ENCODE assay signal across 35 cellular contexts in genomic region chr5:6567835-6568234, GRCh38.
"Had no signal": no experiment of that assay in that cellular context is flagged by ENCODE, and none has a peak within 500 bp of the region (broad histone marks: within the 10 kb centered on the region; RNA-seq: fewer than 3 reads in every experiment).

No MANE protein-coding gene starts in this region.

- H3K27me3 ChIP-seq: adrenal gland, body of pancreas, brain microvascular endothelial cell had no signal

- H3K4me1 Mint-ChIP-seq: activated B cell treated with CpG ODN at 0.5 μM for 24 hours; activated CD4-positive, alpha-beta T cell treated with anti-CD3 and anti-CD28 coated beads, Interleukin-2, amount 10 ng/mL, durations not matched to agents 24 days and 14 days; activated CD8-positive, alpha-beta memory T cell treated with anti-CD3 and anti-CD28 coated beads, Interleukin-2, amount 10 ng/mL, durations not matched to agents 7 days and 5 days; activated naive CD8-positive, alpha-beta T cell treated with anti-CD3 and anti-CD28 coated beads for 36 hours; activated T-helper 17 cell treated with anti-CD3 and anti-CD28 coated beads, Interleukin-2, amount 50 U/mL, for 72 hours had no signal

- ATAC-seq: activated CD8-positive, alpha-beta memory T cell treated with anti-CD3 and anti-CD28 coated beads, Interleukin-2, amount 10 ng/mL, durations not matched to agents 7 days and 5 days; activated CD8-positive, alpha-beta T cell treated with anti-CD3 and anti-CD28 coated beads for 36 hours; activated naive CD4-positive, alpha-beta T cell treated with anti-CD3 and anti-CD28 coated beads, Interleukin-2, amount 50 U/mL, for 72 hours; activated T-cell treated with anti-CD3 and anti-CD28 coated beads, Interleukin-2, amount 50 U/mL, for 4 hours; activated T-cell treated with anti-CD3 and anti-CD28 coated beads, Interleukin-2, amount 50 U/mL, for 72 hours; activated T-helper 17 cell treated with anti-CD3 and anti-CD28 coated beads, Interleukin-2, amount 50 U/mL, for 72 hours; body of pancreas had no signal

- H3K9me3 Mint-ChIP-seq: activated B cell treated with CpG ODN at 0.5 μM for 24 hours; activated CD4-positive, alpha-beta memory T cell treated with anti-CD3 and anti-CD28 coated beads for 36 hours; activated CD4-positive, alpha-beta T cell treated with anti-CD3 and anti-CD28 coated beads, Interleukin-2, amount 10 ng/mL, durations not matched to agents 24 days and 14 days; activated CD8-positive, alpha-beta T cell treated with anti-CD3 and anti-CD28 coated beads for 36 hours; activated naive CD4-positive, alpha-beta T cell treated with anti-CD3 and anti-CD28 coated beads for 36 hours; activated naive CD4-positive, alpha-beta T cell treated with anti-CD3 and anti-CD28 coated beads, Interleukin-2, amount 50 U/mL, for 72 hours; activated naive CD8-positive, alpha-beta T cell treated with anti-CD3 and anti-CD28 coated beads for 36 hours; activated T-cell treated with anti-CD3 and anti-CD28 coated beads, Interleukin-2, amount 50 U/mL, for 4 hours; activated T-cell treated with anti-CD3 and anti-CD28 coated beads, Interleukin-2, amount 50 U/mL, for 72 hours; activated T-helper 1 cell treated with anti-CD3 and anti-CD28 coated beads, Interleukin-12 subunit alpha, Interleukin-12 subunit beta, Interleukin-2, Interleukin-4 antibody, amounts not matched to agents 30 ng/mL and 10 ng/mL and 1 ng/mL, durations not matched to agents 14 hours and 24 hours and 36 hours; activated T-helper 17 cell treated with anti-CD3 and anti-CD28 coated beads, Interleukin-2, amount 50 U/mL, for 72 hours; T-helper 1 cell treated with Interleukin-12 subunit alpha and Interleukin-12 subunit beta and Interleukin-4 antibody, amounts not matched to agents 30 μg/mL and 1 μg/mL, for 36 hours; T-helper 2 cell treated with Interferon-gamma antibody and Interleukin-4, amounts not matched to agents 5 μg/mL and 100 μg/mL, for 36 hours had no signal

- H3K27ac Mint-ChIP-seq: activated B cell treated with CpG ODN at 0.5 μM for 24 hours; activated CD4-positive, alpha-beta memory T cell treated with anti-CD3 and anti-CD28 coated beads for 36 hours; activated CD4-positive, alpha-beta T cell treated with anti-CD3 and anti-CD28 coated beads, Interleukin-2, amount 10 ng/mL, durations not matched to agents 24 days and 14 days; activated CD8-positive, alpha-beta memory T cell treated with anti-CD3 and anti-CD28 coated beads, Interleukin-2, amount 10 ng/mL, durations not matched to agents 7 days and 5 days; activated CD8-positive, alpha-beta T cell treated with anti-CD3 and anti-CD28 coated beads for 36 hours; activated naive CD4-positive, alpha-beta T cell treated with anti-CD3 and anti-CD28 coated beads for 36 hours; activated naive CD4-positive, alpha-beta T cell treated with anti-CD3 and anti-CD28 coated beads, Interleukin-2, amount 50 U/mL, for 72 hours; activated naive CD8-positive, alpha-beta T cell treated with anti-CD3 and anti-CD28 coated beads for 36 hours; activated T-cell treated with anti-CD3 and anti-CD28 coated beads, Interleukin-2, amount 50 U/mL, for 72 hours; activated T-helper 1 cell treated with anti-CD3 and anti-CD28 coated beads, Interleukin-12 subunit alpha, Interleukin-12 subunit beta, Interleukin-2, Interleukin-4 antibody, amounts not matched to agents 30 ng/mL and 10 ng/mL and 1 ng/mL, durations not matched to agents 14 hours and 24 hours and 36 hours; activated T-helper 17 cell treated with anti-CD3 and anti-CD28 coated beads, Interleukin-2, amount 50 U/mL, for 72 hours; T-helper 1 cell treated with Interleukin-12 subunit alpha and Interleukin-12 subunit beta and Interleukin-4 antibody, amounts not matched to agents 30 μg/mL and 1 μg/mL, for 36 hours; T-helper 2 cell treated with Interferon-gamma antibody and Interleukin-4, amounts not matched to agents 5 μg/mL and 100 μg/mL, for 36 hours had no signal

- DNase-seq: activated B cell treated with CpG ODN at 0.5 μM for 24 hours; activated CD4-positive, alpha-beta memory T cell treated with anti-CD3 and anti-CD28 coated beads for 36 hours; activated CD4-positive, alpha-beta T cell treated with anti-CD3 and anti-CD28 coated beads for 4 hours; activated CD4-positive, alpha-beta T cell treated with anti-CD3 and anti-CD28 coated beads, Interleukin-2, amount 10 ng/mL, durations not matched to agents 24 days and 14 days; activated CD4-positive, alpha-beta T cell treated with anti-CD3 and anti-CD28 coated beads, Interleukin-2, amount 50 U/mL, for 1 hour; activated CD4-positive, alpha-beta T cell treated with anti-CD3 and anti-CD28 coated beads, Interleukin-2, amount 50 U/mL, for 4 hours; activated CD4-positive, CD25-positive, alpha-beta regulatory T cell treated with anti-CD3 and anti-CD28 coated beads, Interleukin-2, amount 50 U/mL, for 72 hours; activated CD8-positive, alpha-beta T cell treated with anti-CD3 and anti-CD28 coated beads for 36 hours; activated gamma-delta T cell treated with Interleukin-2 at 50 U/mL for 16 hours; activated naive CD4-positive, alpha-beta T cell; activated naive CD4-positive, alpha-beta T cell treated with anti-CD3 and anti-CD28 coated beads for 36 hours; activated naive CD4-positive, alpha-beta T cell treated with anti-CD3 and anti-CD28 coated beads, Interleukin-2, amount 50 U/mL, for 16 hours; activated naive CD8-positive, alpha-beta T cell treated with anti-CD3 and anti-CD28 coated beads for 36 hours; activated T-cell treated with anti-CD3 and anti-CD28 coated beads for 4 hours; activated T-cell treated with anti-CD3 and anti-CD28 coated beads, Interleukin-2, amount 50 U/mL, for 1 hour; activated T-cell treated with anti-CD3 and anti-CD28 coated beads, Interleukin-2, amount 50 U/mL, for 4 hours; activated T-cell treated with anti-CD3 and anti-CD28 coated beads, Interleukin-2, amount 50 U/mL, for 72 hours; amniotic stem cell; aorta; brain microvascular endothelial cell; central memory CD4-positive, alpha-beta T cell; SW 1271; T-helper 1 cell; T-helper 2 cell; T-helper 9 cell had no signal

- H3K36me3 ChIP-seq: adrenal gland, brain microvascular endothelial cell, breast epithelium had no signal

- H3K4me3 ChIP-seq: adrenal gland, body of pancreas, breast epithelium had no signal

- H3K27ac ChIP-seq: adrenal gland, body of pancreas, brain microvascular endothelial cell, breast epithelium, VCaP had no signal

- H3K4me3 Mint-ChIP-seq: activated B cell treated with CpG ODN at 0.5 μM for 24 hours; activated CD4-positive, alpha-beta memory T cell treated with anti-CD3 and anti-CD28 coated beads for 36 hours; activated CD4-positive, alpha-beta T cell treated with anti-CD3 and anti-CD28 coated beads, Interleukin-2, amount 10 ng/mL, durations not matched to agents 24 days and 14 days; activated CD8-positive, alpha-beta memory T cell treated with anti-CD3 and anti-CD28 coated beads, Interleukin-2, amount 10 ng/mL, durations not matched to agents 7 days and 5 days; activated CD8-positive, alpha-beta T cell treated with anti-CD3 and anti-CD28 coated beads for 36 hours; activated naive CD4-positive, alpha-beta T cell treated with anti-CD3 and anti-CD28 coated beads for 36 hours; activated naive CD8-positive, alpha-beta T cell treated with anti-CD3 and anti-CD28 coated beads for 36 hours; activated T-cell treated with anti-CD3 and anti-CD28 coated beads, Interleukin-2, amount 50 U/mL, for 4 hours; activated T-cell treated with anti-CD3 and anti-CD28 coated beads, Interleukin-2, amount 50 U/mL, for 72 hours; activated T-helper 1 cell treated with anti-CD3 and anti-CD28 coated beads, Interleukin-12 subunit alpha, Interleukin-12 subunit beta, Interleukin-2, Interleukin-4 antibody, amounts not matched to agents 30 ng/mL and 10 ng/mL and 1 ng/mL, durations not matched to agents 14 hours and 24 hours and 36 hours; activated T-helper 17 cell treated with anti-CD3 and anti-CD28 coated beads, Interleukin-2, amount 50 U/mL, for 72 hours; T-helper 1 cell treated with Interleukin-12 subunit alpha and Interleukin-12 subunit beta and Interleukin-4 antibody, amounts not matched to agents 30 μg/mL and 1 μg/mL, for 36 hours; T-helper 2 cell treated with Interferon-gamma antibody and Interleukin-4, amounts not matched to agents 5 μg/mL and 100 μg/mL, for 36 hours had no signal

- H3K4me1 ChIP-seq: adrenal gland, body of pancreas, breast epithelium had no signal

- H3K9me3 ChIP-seq: adrenal gland, body of pancreas, breast epithelium had no signal

- H3K36me3 Mint-ChIP-seq: activated CD4-positive, alpha-beta memory T cell treated with anti-CD3 and anti-CD28 coated beads for 36 hours; activated CD8-positive, alpha-beta memory T cell treated with anti-CD3 and anti-CD28 coated beads, Interleukin-2, amount 10 ng/mL, durations not matched to agents 7 days and 5 days; activated naive CD4-positive, alpha-beta T cell treated with anti-CD3 and anti-CD28 coated beads, Interleukin-2, amount 50 U/mL, for 72 hours; activated naive CD8-positive, alpha-beta T cell treated with anti-CD3 and anti-CD28 coated beads for 36 hours had no signal
